ENCODE assay signal across 28 cellular contexts in the genomic region with DNA sequence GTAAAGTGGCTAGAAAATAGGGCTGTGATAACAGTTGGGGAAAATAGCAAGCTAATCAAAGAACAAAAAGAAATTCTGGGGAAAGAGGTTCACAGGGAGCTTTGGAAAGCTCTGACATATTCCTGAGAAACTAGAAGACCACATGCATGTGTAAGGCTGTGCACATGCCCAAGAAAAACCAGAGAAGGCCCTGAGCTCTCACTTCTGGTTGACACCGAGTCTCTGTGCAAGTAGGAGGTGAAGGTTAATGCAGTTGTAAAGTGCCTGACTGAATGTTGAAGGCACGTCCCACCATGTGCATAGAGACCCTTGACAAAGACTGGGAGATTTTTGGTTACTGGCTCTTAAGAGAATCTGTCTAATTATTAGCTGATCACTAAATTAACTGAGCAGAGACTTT.
"Had no signal": no experiment of that assay in that cellular context is flagged by ENCODE, and none has a peak within 500 bp of the region (broad histone marks: within the 10 kb centered on the region; RNA-seq: fewer than 3 reads in every experiment).

No MANE protein-coding gene starts in this region.

- H3K36me3 ChIP-seq: heart right ventricle, left lung, ovary, spleen, upper lobe of left lung, vagina had no signal

- H3K4me3 Mint-ChIP-seq: activated B cell treated with CpG ODN at 0.5 μM for 24 hours; activated T-cell treated with anti-CD3 and anti-CD28 coated beads, Interleukin-2, amount 50 U/mL, for 72 hours; central memory CD8-positive, alpha-beta T cell; dendritic cell treated with granulocyte-macrophage colony-stimulating factor and Interleukin-4, amounts not matched to agents 40 ng/mL and 50 ng/mL, for 4 days; naive B cell; nephron progenitor cell; stimulated activated naive CD8-positive, alpha-beta T cell treated with anti-CD3 and anti-CD28 coated beads, Interleukin-15, Interleukin-2, amounts not matched to agents 100 ng/mL and 50 ng/mL, for 24 hours had no signal

- ATAC-seq: activated naive CD4-positive, alpha-beta T cell treated with anti-CD3 and anti-CD28 coated beads, Interleukin-2, amount 50 U/mL, for 72 hours; activated T-cell treated with anti-CD3 and anti-CD28 coated beads, Interleukin-2, amount 50 U/mL, for 72 hours; esophagus mucosa; heart right ventricle; mucosa of descending colon; psoas muscle; SK-N-SH treated with all-trans-retinoic acid at 6 μM for 48 hours had no signal

- H3K36me3 Mint-ChIP-seq: naive B cell had no signal

- H3K27ac Mint-ChIP-seq: activated B cell treated with CpG ODN at 0.5 μM for 24 hours; activated naive CD4-positive, alpha-beta T cell treated with anti-CD3 and anti-CD28 coated beads, Interleukin-2, amount 50 U/mL, for 72 hours; activated T-cell treated with anti-CD3 and anti-CD28 coated beads, Interleukin-2, amount 50 U/mL, for 72 hours; dendritic cell treated with granulocyte-macrophage colony-stimulating factor and Interleukin-4, amounts not matched to agents 40 ng/mL and 50 ng/mL, for 4 days; naive B cell; nephron progenitor cell; stimulated activated naive CD8-positive, alpha-beta T cell treated with anti-CD3 and anti-CD28 coated beads, Interleukin-15, Interleukin-2, amounts not matched to agents 100 ng/mL and 50 ng/mL, for 24 hours had no signal

- H3K27ac ChIP-seq: heart right ventricle, left lung, ovary, psoas muscle, spleen, vagina had no signal

- H3K27me3 ChIP-seq: ovary, upper lobe of left lung, vagina had no signal

- H3K4me1 ChIP-seq: vagina had no signal

- H3K9me3 ChIP-seq: heart right ventricle, left lung, mucosa of descending colon, ovary, psoas muscle, spleen, upper lobe of left lung, vagina had no signal

- H3K9me3 Mint-ChIP-seq: activated B cell treated with CpG ODN at 0.5 μM for 24 hours; activated naive CD4-positive, alpha-beta T cell treated with anti-CD3 and anti-CD28 coated beads, Interleukin-2, amount 50 U/mL, for 72 hours; activated T-cell treated with anti-CD3 and anti-CD28 coated beads, Interleukin-2, amount 50 U/mL, for 72 hours; central memory CD8-positive, alpha-beta T cell; dendritic cell treated with granulocyte-macrophage colony-stimulating factor and Interleukin-4, amounts not matched to agents 40 ng/mL and 50 ng/mL, for 4 days; stimulated activated naive CD8-positive, alpha-beta T cell treated with anti-CD3 and anti-CD28 coated beads, Interleukin-15, Interleukin-2, amounts not matched to agents 100 ng/mL and 50 ng/mL, for 24 hours had no signal

- DNase-seq: activated B cell treated with CpG ODN at 0.5 μM for 24 hours; activated naive CD4-positive, alpha-beta T cell; activated T-cell treated with anti-CD3 and anti-CD28 coated beads for 4 hours; activated T-cell treated with anti-CD3 and anti-CD28 coated beads, Interleukin-2, amount 50 U/mL, for 72 hours; effector CD4-positive, alpha-beta T cell; foreskin melanocyte; heart right ventricle; kidney glomerular epithelial cell; left lung; mucosa of descending colon; naive B cell; nephron progenitor cell; ovary; psoas muscle; spleen; stimulated activated CD4-positive, alpha-beta T cell treated with anti-CD3 and anti-CD28 coated beads, Interleukin-2, amount 100 ng/mL, for 48 hours; substantia nigra; T-helper 2 cell; upper lobe of left lung had no signal

- H3K4me3 ChIP-seq: heart right ventricle, left lung, lung, mucosa of descending colon, ovary, psoas muscle, spleen, upper lobe of left lung, vagina had no signal

- H3K4me1 Mint-ChIP-seq: central memory CD8-positive, alpha-beta T cell; naive B cell had no signal

- FAIRE-seq: bronchial epithelial cell had no signal
